In the genomic region with DNA sequence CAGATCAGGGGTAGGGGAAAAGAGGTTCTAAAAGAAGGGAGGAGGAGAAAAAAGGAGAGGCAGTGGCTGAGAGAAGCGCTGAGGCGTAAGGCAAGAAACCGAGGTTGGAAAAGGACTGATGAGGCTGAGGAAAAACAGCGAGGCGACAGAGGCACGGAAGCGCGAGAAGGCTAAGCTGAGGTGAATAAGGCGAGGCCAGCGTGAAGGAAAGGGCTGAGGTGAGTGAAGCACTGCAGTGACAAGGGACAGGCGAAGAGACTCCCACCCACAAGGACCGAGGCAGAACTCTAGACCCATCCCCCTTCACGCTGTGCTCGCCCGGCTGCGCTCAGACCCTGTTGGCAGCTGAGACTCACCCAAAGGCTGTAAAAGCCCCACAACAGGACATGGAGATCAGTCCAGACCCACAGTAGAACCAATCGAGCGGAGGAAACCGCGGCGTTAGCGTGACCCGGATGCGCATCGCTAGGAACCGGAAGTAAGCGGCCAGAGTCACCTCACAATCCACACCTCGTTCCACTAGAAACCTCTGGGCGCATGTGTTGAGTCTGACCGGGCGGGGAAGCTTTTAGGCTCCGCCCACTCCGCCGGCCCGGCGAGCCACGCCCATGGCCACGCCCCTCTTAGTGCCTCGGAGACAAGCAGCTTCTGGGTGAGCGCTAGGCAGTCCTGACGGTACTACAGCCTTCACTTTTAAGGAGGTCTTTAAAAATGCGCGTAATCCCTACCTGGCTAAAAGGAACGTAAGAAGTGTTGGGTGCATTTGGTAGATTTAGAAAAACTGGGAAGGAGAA, we compare ENCODE assay signal across 8 cellular contexts. TPM values are rescaled to one million over a fixed set of nuclear protein-coding genes. Genes with fewer than 3 reads are reported as not detected.
DNase-seq lines count a peak whose midpoint lies in the region; ATAC-seq, FAIRE-seq and TF ChIP-seq lines count a peak whose summit lies in the region.

A gene with protein sequence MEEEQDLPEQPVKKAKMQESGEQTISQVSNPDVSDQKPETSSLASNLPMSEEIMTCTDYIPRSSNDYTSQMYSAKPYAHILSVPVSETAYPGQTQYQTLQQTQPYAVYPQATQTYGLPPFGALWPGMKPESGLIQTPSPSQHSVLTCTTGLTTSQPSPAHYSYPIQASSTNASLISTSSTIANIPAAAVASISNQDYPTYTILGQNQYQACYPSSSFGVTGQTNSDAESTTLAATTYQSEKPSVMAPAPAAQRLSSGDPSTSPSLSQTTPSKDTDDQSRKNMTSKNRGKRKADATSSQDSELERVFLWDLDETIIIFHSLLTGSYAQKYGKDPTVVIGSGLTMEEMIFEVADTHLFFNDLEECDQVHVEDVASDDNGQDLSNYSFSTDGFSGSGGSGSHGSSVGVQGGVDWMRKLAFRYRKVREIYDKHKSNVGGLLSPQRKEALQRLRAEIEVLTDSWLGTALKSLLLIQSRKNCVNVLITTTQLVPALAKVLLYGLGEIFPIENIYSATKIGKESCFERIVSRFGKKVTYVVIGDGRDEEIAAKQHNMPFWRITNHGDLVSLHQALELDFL (minus strand): TSS at position 443 of the 794 bp plus-strand sequence. CDS start 30,584 bp downstream, outside the sequence.

- peak within 1 kb of the TSS; percentile 94 for H3K27ac Mint-ChIP-seq in activated naive CD8-positive, alpha-beta T cell treated with anti-CD3 and anti-CD28 coated beads, Interleukin-2, amount 50 U/mL, for 24 hours

- peaks cover 5 to 19% (median 19%) of the 10 kb centered on the region in 3 donors for H3K4me1 ChIP-seq in pancreas
- peaks cover 0 to 30% (median 17%) of the 10 kb centered on the region in 4 donors for H3K4me1 ChIP-seq in tibial artery

- H3K36me3 ChIP-seq in pancreas = no peaks in the 10 kb centered on the region
- no peaks in the 10 kb centered on the region for H3K36me3 ChIP-seq in tibial artery

- DNase-seq in GM12865 (ENCODE audit: low read depth) = peak; percentile 99
- DNase-seq in NCI-H1417 treated with DMSO at 0.1 percent for 48 hours (lab: John Stamatoyannopoulos, UW) = peak; percentile 94
- DNase-seq in SW480 (ENCODE audit: low spot score) = peak; percentile 97
- peak; percentile 99 for DNase-seq in activated naive CD8-positive, alpha-beta T cell treated with anti-CD3 and anti-CD28 coated beads, Interleukin-2, amount 50 U/mL, for 24 hours
- peak; percentile 99 for DNase-seq in Right ventricle myocardium superior
- DNase-seq in pancreas = peak; percentile 97 to 100 (median 98)
- peak; percentile 98 to 99 for DNase-seq in tibial artery

- no peaks in the 10 kb centered on the region for H3K9me3 Mint-ChIP-seq in activated naive CD8-positive, alpha-beta T cell treated with anti-CD3 and anti-CD28 coated beads, Interleukin-2, amount 50 U/mL, for 24 hours

- 0 to 1% methylated on average over 43 to 44 of the region's 44 CpGs for WGBS in pancreas, 2 donors

- H3K27ac ChIP-seq in pancreas = peak within 1 kb of the TSS; percentile 72 to 80 (median 78)
- peak within 1 kb of the TSS; percentile 81 to 92 for H3K27ac ChIP-seq in tibial artery

- H3K27me3 ChIP-seq in pancreas (no peaks in the 10 kb centered on the region), tibial artery (no peaks in the 10 kb centered on the region)

- TF ChIP-seq CTCF in GM12865 (IDR thresholded peaks at IDR 0.05; ENCODE audit: insufficient read depth, low read depth, low read length, missing control alignments) (no peak), pancreas (IDR thresholded peaks at IDR 0.05) (no peak), tibial artery (IDR thresholded peaks at IDR 0.05) (no peak)

- ATAC-seq in HG02763 (IDR thresholded peaks at IDR 0.05; ENCODE audit: unreplicated experiment) (peak; percentile 82), Right ventricle myocardium superior (ENCODE audit: poor library complexity) (peak; percentile 99), pancreas (peak; percentile 98 to 100 (median 99))
- ATAC-seq in activated naive CD8-positive, alpha-beta T cell treated with anti-CD3 and anti-CD28 coated beads, Interleukin-2, amount 50 U/mL, for 24 hours = peak; percentile 96

- peaks cover 1% of the 10 kb centered on the region for H3K36me3 Mint-ChIP-seq in activated naive CD8-positive, alpha-beta T cell treated with anti-CD3 and anti-CD28 coated beads, Interleukin-2, amount 50 U/mL, for 24 hours (ENCODE audit: low read depth)

- H3K4me3 ChIP-seq in GM12865 (ENCODE audit: low read depth, low read length) = peak within 1 kb of the TSS; percentile 85
- H3K4me3 ChIP-seq in pancreas = peak within 1 kb of the TSS; percentile 51 to 89 (median 69)
- peak within 1 kb of the TSS; percentile 59 to 95 for H3K4me3 ChIP-seq in tibial artery

- intact Hi-C loops in Right ventricle myocardium superior (cut with DNase I) = no loop called here
- intact Hi-C loops in pancreas (cut with DNase I) = no loop called here
- intact Hi-C loops in tibial artery (cut with DNase I; ENCODE audit: low total_unique reads) = no loop called here

- peaks cover 41% of the 10 kb centered on the region for H3K4me1 Mint-ChIP-seq in activated naive CD8-positive, alpha-beta T cell treated with anti-CD3 and anti-CD28 coated beads, Interleukin-2, amount 50 U/mL, for 24 hours

- peak; percentile 93 for FAIRE-seq in pancreas (lab: Jason Lieb, UNC)

- peaks cover 7% of the 10 kb centered on the region for H3K27me3 Mint-ChIP-seq in activated naive CD8-positive, alpha-beta T cell treated with anti-CD3 and anti-CD28 coated beads, Interleukin-2, amount 50 U/mL, for 24 hours

- H3K9me3 ChIP-seq in pancreas = no peaks in the 10 kb centered on the region
- H3K9me3 ChIP-seq in tibial artery = no peaks in the 10 kb centered on the region

- H3K4me3 Mint-ChIP-seq in activated naive CD8-positive, alpha-beta T cell treated with anti-CD3 and anti-CD28 coated beads, Interleukin-2, amount 50 U/mL, for 24 hours = peak within 1 kb of the TSS; percentile 98

RNA-seq across cellular contexts. Expression of the gene that starts here (rescaled TPM):
- total RNA-seq in Right ventricle myocardium superior = 16.0 TPM
- total RNA-seq in pancreas = 10 to 100 TPM in 2 of 6 donors, 1 to 10 TPM in 4; 6.0 to 14.6 (median 8.3) TPM
- 1 to 10 TPM; 3.4 to 4.6 TPM for polyA plus RNA-seq in pancreas

Comparison
In these comparisons a context has a peak if more than half of its experiments do, and no peak if none do; other contexts are left out.
1. Peak in every context shown above with its lines: DNase-seq, ATAC-seq, H3K4me3 ChIP-seq and H3K27ac ChIP-seq.